In the genomic region with DNA sequence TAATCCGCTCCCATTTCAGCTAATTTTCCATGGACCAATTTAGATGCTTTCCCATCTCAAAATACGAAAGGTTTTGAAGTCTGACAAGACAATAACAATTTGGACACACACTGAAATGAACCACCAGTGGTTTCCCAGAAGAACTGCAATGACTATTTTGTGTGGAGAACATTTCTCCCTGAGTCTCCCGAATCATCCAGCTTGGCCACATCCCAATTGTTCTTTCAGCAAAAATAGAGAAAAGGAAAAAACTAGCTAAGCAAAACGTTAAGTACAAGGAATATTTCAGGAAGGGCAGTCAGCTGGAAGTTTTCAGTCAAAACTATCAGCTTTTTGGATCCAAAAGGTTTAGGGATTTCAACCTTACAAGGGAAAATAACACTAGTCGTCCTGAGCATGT, we compare ENCODE assay signal across 20 cellular contexts.
A peak's percentile ranks its signal among the peaks of the same experiment; 100 is the strongest.
DNase-seq lines count a peak whose midpoint lies in the region; ATAC-seq and TF ChIP-seq lines count a peak whose summit lies in the region.
"Had no signal": no experiment of that assay in that cellular context is flagged by ENCODE, and none has a peak within 500 bp of the region (broad histone marks: within the 10 kb centered on the region; RNA-seq: fewer than 3 reads in every experiment).

No MANE protein-coding gene starts in this region.

- no peak overlapping the region for H4K91ac ChIP-seq in mesenchymal stem cell (ENCODE audit: low read length)

- H3K4me3 ChIP-seq in AG04450 (ENCODE audit: low read depth, low read length), result no peak overlapping the region
- no peak overlapping the region for H3K4me3 ChIP-seq in fibroblast of lung (replicated peaks in 1 of 4; ENCODE audit: control extremely low read depth in 1 of 4, insufficient read depth in 1 of 4, low read depth in 3 of 4, low read length in 4 of 4)
- H3K4me3 ChIP-seq in mesenchymal stem cell (ENCODE audit: insufficient read depth in 1 of 2, low read depth in 1 of 2, low read length in 2 of 2), result no peak overlapping the region
- H3K4me3 ChIP-seq: prostate gland had no signal

- no peaks in the 10 kb centered on the region for H3K79me2 ChIP-seq in fibroblast of lung (ENCODE audit: control insufficient read depth, insufficient read depth, low read length)

- H2AK5ac ChIP-seq in mesenchymal stem cell (ENCODE audit: low read length, severe bottlenecking), result no peak overlapping the region

- CTCF ChIA-PET in AG04450 (lab: Charles Lee), result interaction anchor here (1.1 to 2.0 kb wide), 4 partner anchors 11 to 475 kb away, joined by 3 to 7 read pairs (median 4); no protein-coding TSS in a partner anchor

- H2BK12ac ChIP-seq in mesenchymal stem cell (ENCODE audit: low read length in 2 of 2), result no peak overlapping the region

- POLR2A ChIA-PET in AG04450 (lab: Yijun Ruan, JAX), result interaction anchor here (1.0 to 1.2 kb wide), 2 partner anchors 38 to 40 kb away, joined by 5 to 7 read pairs; no protein-coding TSS in a partner anchor

- H3K23ac ChIP-seq in mesenchymal stem cell (ENCODE audit: low read length in 2 of 2), result no peak overlapping the region

- H2AFZ ChIP-seq in fibroblast of lung (ENCODE audit: low read length) (no peak overlapping the region), mesenchymal stem cell (ENCODE audit: low read depth, low read length) (no peak overlapping the region)

- no peak overlapping the region for H3K4me2 ChIP-seq in fibroblast of lung (ENCODE audit: extremely low read depth, insufficient read depth, low read length)
- no peak overlapping the region for H3K4me2 ChIP-seq in mesenchymal stem cell (ENCODE audit: low read length, poor library complexity, severe bottlenecking)

- no peaks in the 10 kb centered on the region for H3K4me1 ChIP-seq in fibroblast of lung (ENCODE audit: control insufficient read depth, extremely low read depth, insufficient read depth, low read length)
- H3K4me1 ChIP-seq in mesenchymal stem cell (ENCODE audit: control insufficient read depth, insufficient read depth, low read depth, low read length), result no peaks in the 10 kb centered on the region
- H3K4me1 ChIP-seq: prostate gland had no signal

- no peak overlapping the region for H3K9ac ChIP-seq in fibroblast of lung (ENCODE audit: insufficient read depth, low read length)
- H3K9ac ChIP-seq in mesenchymal stem cell (ENCODE audit: low read length), result peak overlapping the region; percentile 16

- H3K27ac ChIP-seq in AG04450 (ENCODE audit: low read depth, low read length), result peak overlapping the region; percentile 22
- no peak overlapping the region for H3K27ac ChIP-seq in fibroblast of lung (ENCODE audit: insufficient read depth, low read length)
- H3K27ac ChIP-seq in mesenchymal stem cell (ENCODE audit: low read length, poor library complexity, severe bottlenecking), result no peak overlapping the region
- H3K27ac ChIP-seq: HL-60, prostate gland had no signal

- peak; percentile 33 for DNase-seq in AG04450 (ENCODE audit: low read depth, low spot score)
- DNase-seq in NCI-H226, result peak; percentile 8
- DNase-seq in fibroblast of lung (ENCODE audit: low read depth in 2 of 2), result peak; percentile 40 to 65
- peak; percentile 35 for DNase-seq in mesenchymal stem cell
- no peak for DNase-seq in stimulated activated CD8-positive, alpha-beta memory T cell treated with anti-CD3 and anti-CD28 coated beads, Interleukin-4, amount 100 ng/mL, for 48 hours
- no peak for DNase-seq in HuH-7.5 (ENCODE audit: low spot score)
- no peak for DNase-seq in activated effector memory CD4-positive, alpha-beta T cell treated with Interleukin-2 at 50 U/mL for 16 hours
- DNase-seq: activated CD4-positive, alpha-beta T cell treated with anti-CD3 and anti-CD28 coated beads for 4 hours; activated naive CD4-positive, alpha-beta T cell treated with Interleukin-2 at 50 U/mL for 16 hours; activated T-cell treated with anti-CD3 and anti-CD28 coated beads, Interleukin-2, amount 50 U/mL, for 4 hours; amniotic stem cell; dermis blood vessel endothelial cell; GF-D8; islet precursor cell; NCI-H1105; NCI-H1930; RPMI8226 had no signal

- no peak overlapping the region for H2BK15ac ChIP-seq in mesenchymal stem cell (ENCODE audit: low read depth, poor library complexity, severe bottlenecking)

- TF ChIP-seq CTCF in AG04450 (IDR thresholded peaks at IDR 0.05; ENCODE audit: low read depth, low read length), result peak; percentile 38
- TF ChIP-seq CTCF in fibroblast of lung (conservative IDR thresholded peaks at IDR 0.05 in 1 of 2, IDR thresholded peaks at IDR 0.05 in 1 of 2; ENCODE audit: low read depth in 1 of 2, low read length in 2 of 2), result no peak

- no peak overlapping the region for H2BK5ac ChIP-seq in mesenchymal stem cell (ENCODE audit: low read depth, low read length, poor library complexity, severe bottlenecking)

- 94% methylated on average over 4 of the region's 5 CpGs for WGBS in mesenchymal stem cell

- H3K9me3 ChIP-seq in AG04450 (ENCODE audit: control insufficient read depth, insufficient read depth, low read length) (no peaks in the 10 kb centered on the region), fibroblast of lung (ENCODE audit: control insufficient read depth, insufficient read depth, low read depth, low read length) (no peaks in the 10 kb centered on the region), mesenchymal stem cell (ENCODE audit: control insufficient read depth, low read length) (peaks cover 9% of the 10 kb centered on the region)
- H3K9me3 ChIP-seq: prostate gland had no signal

- H3K36me3 ChIP-seq in fibroblast of lung (ENCODE audit: control insufficient read depth, insufficient read depth, low read length), result no peaks in the 10 kb centered on the region
- no peaks in the 10 kb centered on the region for H3K36me3 ChIP-seq in mesenchymal stem cell (ENCODE audit: control insufficient read depth in 1 of 2, insufficient read depth in 2 of 2, low read depth in 1 of 2, low read length in 2 of 2)
- H3K36me3 ChIP-seq: prostate gland had no signal

- no peak overlapping the region for H3K18ac ChIP-seq in mesenchymal stem cell (ENCODE audit: low read depth in 1 of 2, low read length in 2 of 2)

- no peaks in the 10 kb centered on the region for H3K79me1 ChIP-seq in mesenchymal stem cell (replicated peaks; ENCODE audit: low read length, poor library complexity, severe bottlenecking)

- no peak for ATAC-seq in HG02840 (IDR thresholded peaks at IDR 0.05; ENCODE audit: low FRiP score, unreplicated experiment)
- ATAC-seq: activated T-cell treated with anti-CD3 and anti-CD28 coated beads, Interleukin-2, amount 50 U/mL, for 4 hours had no signal

- no peak overlapping the region for H2BK120ac ChIP-seq in mesenchymal stem cell (ENCODE audit: low read depth, low read length)

- H3K14ac ChIP-seq in mesenchymal stem cell (ENCODE audit: low read length in 2 of 2), result no peak overlapping the region

- H4K8ac ChIP-seq in mesenchymal stem cell (ENCODE audit: low read length), result no peak overlapping the region

- no peaks in the 10 kb centered on the region for H3K27me3 ChIP-seq in AG04450 (ENCODE audit: control insufficient read depth, insufficient read depth, low read length)
- no peaks in the 10 kb centered on the region for H3K27me3 ChIP-seq in fibroblast of lung (ENCODE audit: control insufficient read depth, insufficient read depth, low read length)
- H3K27me3 ChIP-seq in mesenchymal stem cell (ENCODE audit: control insufficient read depth in 1 of 2, insufficient read depth in 1 of 2, low read length in 2 of 2), result no peaks in the 10 kb centered on the region

- no peak overlapping the region for H3K4ac ChIP-seq in mesenchymal stem cell (ENCODE audit: low read depth in 1 of 2, low read length in 2 of 2)

- no peaks in the 10 kb centered on the region for H4K20me1 ChIP-seq in fibroblast of lung (ENCODE audit: control insufficient read depth, extremely low read depth, insufficient read depth, low read length)

Comparison
In these comparisons a context has a peak if more than half of its experiments do, and no peak if none do; other contexts are left out.
1. DNase-seq: peak in AG04450 (single experiment), NCI-H226 (single experiment), fibroblast of lung (2 of 2) and mesenchymal stem cell (single experiment); none in stimulated activated CD8-positive, alpha-beta memory T cell treated with anti-CD3 and anti-CD28 coated beads, Interleukin-4, amount 100 ng/mL, for 48 hours (single experiment), HuH-7.5 (single experiment) and activated effector memory CD4-positive, alpha-beta T cell treated with Interleukin-2 at 50 U/mL for 16 hours (single experiment).